In genomic region chr2:28389399-28390240, GRCh38 we compare ENCODE assay signal across 8 cellular contexts. TPM values are rescaled to one million over a fixed set of nuclear protein-coding genes. Genes with fewer than 3 reads are reported as not detected.
A peak's percentile ranks its signal among the peaks of the same experiment; 100 is the strongest.
DNase-seq lines count a peak whose midpoint lies in the region; ATAC-seq, FAIRE-seq and TF ChIP-seq lines count a peak whose summit lies in the region.

No MANE protein-coding gene starts in this region.

- H3K27ac ChIP-seq in breast epithelium (peak overlapping the region; percentile 100), K562 (ENCODE audit: extremely low read depth, low read depth, low read length) (no peak overlapping the region), lower lobe of right lung (peak overlapping the region; percentile 100)

- H3K4me3 ChIP-seq in breast epithelium (peak overlapping the region; percentile 74 to 92 (median 92)), K562 (0 out of 2 replicates have a peak overlapping the region, but pooled peaks have one; percentile 43), lower lobe of right lung (peak overlapping the region; percentile 95)

- H3K9me3 Mint-ChIP-seq in MCF 10A (ENCODE audit: unreplicated experiment) (no peaks in the 10 kb centered on the region), type B pancreatic cell (no peaks in the 10 kb centered on the region)

- H3K36me3 Mint-ChIP-seq in MCF 10A (ENCODE audit: insufficient read depth, unreplicated experiment) (peaks cover 12% of the 10 kb centered on the region), type B pancreatic cell (peaks cover 4% of the 10 kb centered on the region)

- CTCF ChIA-PET in MCF 10A (lab: Yijun Ruan, JAX) (interaction anchor here (0.8 to 3.4 kb wide), 2 partner anchors 10 to 113 kb away, joined by 6 to 44 read pairs; no protein-coding TSS in a partner anchor), K562 (lab: Yijun Ruan, JAX; ENCODE audit: low intra/inter-chr PET ratio) (no interaction called here)

- TF ChIP-seq RAD21 in K562 (CRISPR knock-in tag; conservative IDR thresholded peaks at IDR 0.05 in 1 of 2, IDR thresholded peaks at IDR 0.05 in 1 of 2) = no peak

- H3K9ac ChIP-seq in K562 (ENCODE audit: insufficient read depth in 1 of 2, low read depth in 2 of 2, low read length in 2 of 2) = no peak overlapping the region

- H3K27me3 ChIP-seq in breast epithelium (no peaks in the 10 kb centered on the region), K562 (ENCODE audit: control insufficient read depth in 2 of 2, insufficient read depth in 2 of 2, low read length in 2 of 2) (peaks cover 0 to 17% of the 10 kb centered on the region in 2 experiments; a peak in 2 of 5 replicates), lower lobe of right lung (ENCODE audit: low read depth) (no peaks in the 10 kb centered on the region)

- H3K4me2 ChIP-seq in K562 (ENCODE audit: insufficient read depth, low read length) = peak overlapping the region; percentile 27; the same call in 1 of the 2 replicates

- no peak for ATAC-seq in K562
- no peak for ATAC-seq in lower lobe of right lung
- ATAC-seq in HG03095 (IDR thresholded peaks at IDR 0.05; ENCODE audit: unreplicated experiment) = no peak
- ATAC-seq in GM19023 (IDR thresholded peaks at IDR 0.05; ENCODE audit: unreplicated experiment) = no peak

- intact Hi-C loops in breast epithelium (cut with DNase I; ENCODE audit: low total_unique reads) = loop anchor here (2.0 kb wide), 1 partner anchor 501 kb away; no protein-coding TSS in a partner anchor
- intact Hi-C loops in MCF 10A (cut with micrococcal nuclease) = loop anchor here (2.0 to 10.0 kb wide), 3 partner anchors 115 to 305 kb away; no protein-coding TSS in a partner anchor
- intact Hi-C loops in K562 (cut with micrococcal nuclease) = loop anchor here (2.0 to 10.0 kb wide), 4 partner anchors 31 to 665 kb away; partner anchors contain the start of genes BABAM2 and RBKS
- intact Hi-C loops in lower lobe of right lung (cut with DNase I) = no loop called here

- no peak for TF ChIP-seq EP300 in K562 (IDR thresholded peaks at IDR 0.05; ENCODE audit: low read length)

- H3K4me3 Mint-ChIP-seq in MCF 10A (ENCODE audit: unreplicated experiment) = no peak overlapping the region
- peak overlapping the region; percentile 92 for H3K4me3 Mint-ChIP-seq in type B pancreatic cell

- H3K36me3 ChIP-seq in breast epithelium (no peaks in the 10 kb centered on the region), K562 (ENCODE audit: control insufficient read depth, insufficient read depth, low read length) (no peaks in the 10 kb centered on the region), lower lobe of right lung (no peaks in the 10 kb centered on the region)

- H3K9me3 ChIP-seq in breast epithelium (no peaks in the 10 kb centered on the region), K562 (replicated peaks; ENCODE audit: control insufficient read depth, insufficient read depth, low read depth, low read length) (no peaks in the 10 kb centered on the region), lower lobe of right lung (no peaks in the 10 kb centered on the region)

- peaks cover 26% of the 10 kb centered on the region for H3K4me1 Mint-ChIP-seq in MCF 10A (ENCODE audit: insufficient read depth, unreplicated experiment)
- peaks cover 15% of the 10 kb centered on the region for H3K4me1 Mint-ChIP-seq in type B pancreatic cell (ENCODE audit: unreplicated experiment)

- no peak for DNase-seq in breast epithelium (ENCODE audit: low spot score in 2 of 2)
- no peak for DNase-seq in MCF 10A (ENCODE audit: unreplicated experiment)
- peak in 1 of 4 experiments; percentile 24 for DNase-seq in K562 (ENCODE audit: extremely low read depth in 1 of 4, low spot score in 3 of 4)
- DNase-seq in lower lobe of right lung = no peak
- DNase-seq in type B pancreatic cell (ENCODE audit: extremely low spot score, unreplicated experiment) = no peak
- no peak for DNase-seq in SK-N-DZ (ENCODE audit: low spot score)

- POLR2A ChIA-PET in MCF 10A (lab: Yijun Ruan, JAX) = interaction anchor here (0.6 to 6.3 kb wide), 52 partner anchors 11 to 698 kb away, joined by 3 to 295 read pairs (median 4); partner anchors contain the start of genes BABAM2, MRPL33 and RBKS
- POLR2A ChIA-PET in K562 (lab: Yijun Ruan, JAX) = interaction anchor here (0.6 kb wide), 1 partner anchor 1712 kb away, joined by 3 read pairs; no protein-coding TSS in a partner anchor

- no peaks in the 10 kb centered on the region for H3K79me2 ChIP-seq in K562 (ENCODE audit: control insufficient read depth, insufficient read depth, low read length)

- H4K20me1 ChIP-seq in K562 (replicated peaks; ENCODE audit: control insufficient read depth, insufficient read depth, low read length) = no peaks in the 10 kb centered on the region

- H3K4me1 ChIP-seq in breast epithelium = peaks cover 0 to 5% of the 10 kb centered on the region in 2 donors
- peaks cover 9 to 36% of the 10 kb centered on the region in 2 experiments; a peak in 4 of 5 replicates for H3K4me1 ChIP-seq in K562 (replicated peaks in 1 of 2; ENCODE audit: control insufficient read depth in 2 of 2, insufficient read depth in 2 of 2, low read length in 2 of 2)
- peaks cover 8% of the 10 kb centered on the region for H3K4me1 ChIP-seq in lower lobe of right lung

- in situ Hi-C loops in K562 (cut with MboI) = no loop called here

- TF ChIP-seq CTCF in breast epithelium (IDR thresholded peaks at IDR 0.05) (no peak), MCF 10A (IDR thresholded peaks at IDR 0.05; ENCODE audit: unreplicated experiment) (no peak), K562 (IDR thresholded peaks at IDR 0.05 in 2 of 3, conservative IDR thresholded peaks at IDR 0.05 in 1 of 3; ENCODE audit: insufficient read depth in 2 of 3, low read depth in 1 of 3, low read length in 3 of 3) (no peak), lower lobe of right lung (IDR thresholded peaks at IDR 0.05) (no peak), type B pancreatic cell (conservative IDR thresholded peaks at IDR 0.05) (no peak)

- no peaks in the 10 kb centered on the region for H3K9me1 ChIP-seq in K562 (ENCODE audit: control insufficient read depth, insufficient read depth, low read length)

- no peaks in the 10 kb centered on the region for H3K27me3 Mint-ChIP-seq in MCF 10A (ENCODE audit: insufficient read depth, unreplicated experiment)
- peaks cover 14% of the 10 kb centered on the region for H3K27me3 Mint-ChIP-seq in type B pancreatic cell

- BruUV-seq in MCF 10A (replicated peaks; lab: Mats Ljungman, UMichigan) (no TSS peak), K562 (replicated peaks; lab: Mats Ljungman, UMichigan) (no TSS peak)

- peak; percentile 32 for FAIRE-seq in K562 (lab: Jason Lieb, UNC)

- TF ChIP-seq POLR2A in breast epithelium (IDR thresholded peaks at IDR 0.05) (no peak), K562 (conservative IDR thresholded peaks at IDR 0.05) (no peak)

- 39% methylated on average over 14 of the region's 17 CpGs for WGBS in K562 (ENCODE audit: insufficient coverage, low coverage, missing lambda C conversion rate)

- H3K27ac Mint-ChIP-seq in MCF 10A (ENCODE audit: low read depth, unreplicated experiment) = no peak overlapping the region
- H3K27ac Mint-ChIP-seq in type B pancreatic cell = peak overlapping the region; percentile 97

- 0 out of 2 replicates have a peak overlapping the region, but pooled peaks have one; percentile 14 for H2AFZ ChIP-seq in K562 (ENCODE audit: low read depth, low read length)

TF ChIP-seq in K562, 482 proteins besides CTCF, POLR2A, EP300 and RAD21:
- TF ChIP-seq ZNF639 (CRISPR knock-in tag; conservative IDR thresholded peaks at IDR 0.05 in 1 of 2, IDR thresholded peaks at IDR 0.05 in 1 of 2) (no peak), HMBOX1 (IDR thresholded peaks at IDR 0.05) (peak; percentile 70)

RNA-seq across cellular contexts. Expression of gene FOSL2, which starts 3.0 kb away (rescaled TPM):
- 100 to 1,000 TPM; 106 to 116 (median 116) TPM for total RNA-seq in breast epithelium
- total RNA-seq in MCF 10A (2022) = 122 and 141 TPM in 2 replicates
- 0.77 and 2.2 TPM in 2 replicates for total RNA-seq in K562 (2011; cell fraction: chromatin; rRNA removed; ENCODE audit: low replicate concordance)
- total RNA-seq in K562 (2011; cell fraction: nucleolus; rRNA removed) = 1.4 and 1.5 TPM in 2 replicates
- total RNA-seq in K562 (2011; cell fraction: nucleoplasm; rRNA removed) = 0.99 and 1.5 TPM in 2 replicates
- 0.86 and 1.4 TPM in 2 replicates for total RNA-seq in K562 (2014; rRNA removed)
- 0.45 and 0.51 TPM in 2 replicates for total RNA-seq in K562 (2014; rRNA removed; fragmentation: Illumina TruSeq; extraction: Trizol)
- total RNA-seq in K562 (2015; rRNA removed; fragmentation: Illumina TruSeq; extraction: Trizol) = 1.4 and 1.6 TPM in 2 replicates
- 2.9 and 3.1 TPM in 2 replicates for total RNA-seq in K562 (2021)
- polyA plus RNA-seq in K562 (2011; rRNA removed) = 0.31 and 0.57 TPM in 2 replicates
- 0.34 and 0.51 TPM in 2 replicates for polyA plus RNA-seq in K562 (2011; cell fraction: cytosol; rRNA removed)
- polyA plus RNA-seq in K562 (2011; cell fraction: nucleus; rRNA removed) = 0.77 and 1.00 TPM in 2 replicates
- 2.4 and 4.6 TPM in 2 replicates for polyA plus RNA-seq in K562 (2012)
- 0.80 and 0.86 TPM in 2 replicates for polyA plus RNA-seq in K562 (2014; fragmentation: Illumina TruSeq; extraction: Trizol)
- under 1 TPM; 0.04 to 0.07 TPM for polyA plus RNA-seq in K562 (2014; fragmentation: Nextera tagmentation; extraction: Ambion mirVana)
- 0.88 and 0.91 TPM in 2 replicates for polyA plus RNA-seq in K562 (2014; rRNA removed)
- 0.35 and 0.51 TPM in 2 replicates for polyA minus RNA-seq in K562 (2011; rRNA and poly(A)+ RNA removed)
- polyA minus RNA-seq in K562 (2011; cell fraction: cytosol; rRNA and poly(A)+ RNA removed) = 0.76 and 1.3 TPM in 2 replicates
- polyA minus RNA-seq in K562 (2011; cell fraction: nucleus; rRNA and poly(A)+ RNA removed) = 1.1 and 1.4 TPM in 2 replicates
- total RNA-seq in lower lobe of right lung = 74.9 TPM
- total RNA-seq in type B pancreatic cell (ENCODE audit: low replicate concordance) = 42.1 and 100 TPM in 2 replicates
- polyA plus RNA-seq in SK-N-DZ (2014; cell fraction: cytosol; rRNA removed) = 0.57 and 0.89 TPM in 2 replicates
- 0.38 and 1.3 TPM in 2 replicates for polyA plus RNA-seq in SK-N-DZ (2014; cell fraction: nucleus; rRNA removed)

Comparison
In these comparisons a context has a peak if more than half of its experiments do, and no peak if none do; other contexts are left out.
1. H3K4me3 ChIP-seq: peak in every context shown above with its lines; median percentile 95 in lower lobe of right lung; 92 in breast epithelium; 43 in K562.
2. RNA of gene FOSL2, which starts 3.0 kb away (total RNA-seq): 122 to 141 TPM in MCF 10A, 106 to 116 TPM in breast epithelium, 74.9 TPM in lower lobe of right lung (single experiment) and 42.1 to 100 TPM in type B pancreatic cell; 0.45 to 3.1 TPM in K562; every median in the first group is over 10 times any median in the second.